In the genomic region with DNA sequence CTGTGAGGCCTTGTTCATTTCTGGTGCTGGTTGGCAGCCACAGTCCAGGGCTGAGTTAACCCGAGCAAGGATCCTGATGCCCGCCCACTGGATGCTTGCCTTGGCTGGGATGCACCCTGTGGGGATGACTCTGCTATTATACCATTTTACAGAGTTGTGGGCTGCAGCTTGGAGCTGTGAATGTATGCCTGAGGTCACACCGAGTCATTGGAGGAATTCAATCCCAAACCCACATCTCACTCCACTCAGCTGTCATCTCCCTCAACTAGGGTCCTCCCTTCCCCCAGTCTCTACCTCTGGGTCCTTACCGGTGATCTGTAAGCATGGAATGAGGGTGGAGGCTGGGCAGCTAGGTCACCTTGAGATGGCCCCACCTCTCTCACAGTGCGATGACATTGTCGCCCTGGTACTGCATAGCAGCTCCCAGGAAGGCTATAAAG, we compare ENCODE assay signal across 10 cellular contexts. TPM values are rescaled to one million over a fixed set of nuclear protein-coding genes. Genes with fewer than 3 reads are reported as not detected.
A peak's percentile ranks its signal among the peaks of the same experiment; 100 is the strongest.
DNase-seq lines count a peak whose midpoint lies in the region; ATAC-seq and TF ChIP-seq lines count a peak whose summit lies in the region.
"Had no signal": no experiment of that assay in that cellular context is flagged by ENCODE, and none has a peak within 500 bp of the region (broad histone marks: within the 10 kb centered on the region; RNA-seq: fewer than 3 reads in every experiment).

No MANE protein-coding gene starts in this region.

- no peaks in the 10 kb centered on the region for H3K9me3 Mint-ChIP-seq in activated naive CD4-positive, alpha-beta T cell treated with anti-CD3 and anti-CD28 coated beads for 36 hours
- no peaks in the 10 kb centered on the region for H3K9me3 Mint-ChIP-seq in activated T-helper 17 cell treated with anti-CD3 and anti-CD28 coated beads, Interleukin-2, amount 50 U/mL, for 72 hours
- no peaks in the 10 kb centered on the region for H3K9me3 Mint-ChIP-seq in type B pancreatic cell
- no peaks in the 10 kb centered on the region for H3K9me3 Mint-ChIP-seq in WTC11

- peaks cover 0 to 55% (median 7%) of the 10 kb centered on the region in 9 donors for H3K36me3 ChIP-seq in heart right ventricle

- no peaks in the 10 kb centered on the region for H3K9me3 ChIP-seq in heart right ventricle
- H3K9me3 ChIP-seq: right lobe of liver had no signal

- intact Hi-C loops in activated naive CD4-positive, alpha-beta T cell treated with anti-CD3 and anti-CD28 coated beads for 36 hours (cut with micrococcal nuclease), result no loop called here
- intact Hi-C loops in heart right ventricle (cut with DNase I), result no loop called here

- peaks cover 21 to 70% (median 52%) of the 10 kb centered on the region in 9 donors for H3K4me1 ChIP-seq in heart right ventricle
- H3K4me1 ChIP-seq: right lobe of liver had no signal

- no peaks in the 10 kb centered on the region for H3K27me3 ChIP-seq in heart right ventricle
- H3K27me3 ChIP-seq: right lobe of liver had no signal

- peak overlapping the region in 9 of 10 donors; percentile 12 to 76 (median 68) for H3K27ac ChIP-seq in heart right ventricle
- H3K27ac ChIP-seq: right lobe of liver had no signal

- H3K4me3 Mint-ChIP-seq in activated naive CD4-positive, alpha-beta T cell treated with anti-CD3 and anti-CD28 coated beads for 36 hours, result no peak overlapping the region
- H3K4me3 Mint-ChIP-seq in activated T-helper 17 cell treated with anti-CD3 and anti-CD28 coated beads, Interleukin-2, amount 50 U/mL, for 72 hours, result no peak overlapping the region
- H3K4me3 Mint-ChIP-seq in type B pancreatic cell (no peak overlapping the region), WTC11 (no peak overlapping the region)

- H3K27ac Mint-ChIP-seq in activated naive CD4-positive, alpha-beta T cell treated with anti-CD3 and anti-CD28 coated beads for 36 hours, result peak overlapping the region; percentile 32
- H3K27ac Mint-ChIP-seq in activated T-helper 17 cell treated with anti-CD3 and anti-CD28 coated beads, Interleukin-2, amount 50 U/mL, for 72 hours, result peak overlapping the region; percentile 51
- H3K27ac Mint-ChIP-seq in type B pancreatic cell (peak overlapping the region; percentile 66), WTC11 (no peak overlapping the region)

- POLR2A ChIA-PET in WTC11 (lab: Charles Lee), result interaction anchor here (0.5 kb wide), 1 partner anchor 209 kb away, joined by 5 read pairs; no protein-coding TSS in a partner anchor

- peaks cover 19% of the 10 kb centered on the region for H3K36me3 Mint-ChIP-seq in activated naive CD4-positive, alpha-beta T cell treated with anti-CD3 and anti-CD28 coated beads for 36 hours (ENCODE audit: low read depth)
- H3K36me3 Mint-ChIP-seq in activated T-helper 17 cell treated with anti-CD3 and anti-CD28 coated beads, Interleukin-2, amount 50 U/mL, for 72 hours (ENCODE audit: low read depth), result peaks cover 90% of the 10 kb centered on the region
- H3K36me3 Mint-ChIP-seq in type B pancreatic cell, result peaks cover 6% of the 10 kb centered on the region
- peaks cover 11% of the 10 kb centered on the region for H3K36me3 Mint-ChIP-seq in WTC11

- CTCF ChIA-PET in activated naive CD4-positive, alpha-beta T cell treated with anti-CD3 and anti-CD28 coated beads for 36 hours (lab: Charles Lee), result interaction anchor here (1.1 to 1.3 kb wide), 3 partner anchors 13 to 23 kb away, joined by 3 to 6 read pairs (median 4); partner anchors contain the start of gene MAPKAPK3
- CTCF ChIA-PET in WTC11 (lab: Charles Lee), result interaction anchor here (1.1 to 3.5 kb wide), 2 partner anchors 13 to 23 kb away, joined by 3 to 16 read pairs; partner anchors contain the start of gene MAPKAPK3

- no peak overlapping the region for H3K4me3 ChIP-seq in heart right ventricle
- H3K4me3 ChIP-seq: right lobe of liver had no signal

- peaks cover 42% of the 10 kb centered on the region for H3K4me1 Mint-ChIP-seq in activated naive CD4-positive, alpha-beta T cell treated with anti-CD3 and anti-CD28 coated beads for 36 hours (ENCODE audit: low read depth)
- H3K4me1 Mint-ChIP-seq in activated T-helper 17 cell treated with anti-CD3 and anti-CD28 coated beads, Interleukin-2, amount 50 U/mL, for 72 hours, result peaks cover 29% of the 10 kb centered on the region
- H3K4me1 Mint-ChIP-seq in type B pancreatic cell (ENCODE audit: unreplicated experiment), result peaks cover 19% of the 10 kb centered on the region
- peaks cover 38% of the 10 kb centered on the region for H3K4me1 Mint-ChIP-seq in WTC11

- TF ChIP-seq CTCF in heart right ventricle (IDR thresholded peaks at IDR 0.05), result no peak
- TF ChIP-seq CTCF in type B pancreatic cell (conservative IDR thresholded peaks at IDR 0.05), result no peak
- TF ChIP-seq CTCF in WTC11 (IDR thresholded peaks at IDR 0.05), result no peak

- no peak for DNase-seq in activated naive CD4-positive, alpha-beta T cell treated with anti-CD3 and anti-CD28 coated beads for 36 hours
- DNase-seq in activated naive CD4-positive, alpha-beta T cell (lab: John Stamatoyannopoulos, UW), result no peak
- no peak for DNase-seq in heart right ventricle
- DNase-seq in type B pancreatic cell (ENCODE audit: extremely low spot score, unreplicated experiment), result no peak
- DNase-seq in WTC11 (ENCODE audit: low spot score), result no peak
- DNase-seq: activated CD8-positive, alpha-beta memory T cell treated with anti-CD3 and anti-CD28 coated beads, Interleukin-2, amount 50 U/mL, for 4 hours; right lobe of liver had no signal

- 41 to 68% methylated on average over 6 of the region's 6 CpGs for WGBS in heart right ventricle, 2 donors

- peak; percentile 28 for ATAC-seq in activated T-helper 17 cell treated with anti-CD3 and anti-CD28 coated beads, Interleukin-2, amount 50 U/mL, for 72 hours (replicated peaks)
- peak in 7 of 8 donors; percentile 18 to 53 (median 50) for ATAC-seq in heart right ventricle
- ATAC-seq in GM21367 (IDR thresholded peaks at IDR 0.05; ENCODE audit: unreplicated experiment), result no peak
- no peak for ATAC-seq in GM21723 (IDR thresholded peaks at IDR 0.05; ENCODE audit: unreplicated experiment)
- ATAC-seq in WTC11, result no peak
- ATAC-seq: right lobe of liver had no signal

- H3K27me3 Mint-ChIP-seq in activated naive CD4-positive, alpha-beta T cell treated with anti-CD3 and anti-CD28 coated beads for 36 hours (ENCODE audit: low read depth), result no peaks in the 10 kb centered on the region
- no peaks in the 10 kb centered on the region for H3K27me3 Mint-ChIP-seq in activated T-helper 17 cell treated with anti-CD3 and anti-CD28 coated beads, Interleukin-2, amount 50 U/mL, for 72 hours
- H3K27me3 Mint-ChIP-seq in type B pancreatic cell, result no peaks in the 10 kb centered on the region
- H3K27me3 Mint-ChIP-seq in WTC11 (ENCODE audit: low read depth), result no peaks in the 10 kb centered on the region

TF ChIP-seq in WTC11, 78 proteins besides CTCF, POLR2A, EP300 and RAD21 (continues in another document):
- TF ChIP-seq ETV6 (CRISPR knock-in tag; IDR thresholded peaks at IDR 0.05) (no peak), TEAD4 (CRISPR knock-in tag; IDR thresholded peaks at IDR 0.05) (no peak)
- TF ChIP-seq, protein P1, sequence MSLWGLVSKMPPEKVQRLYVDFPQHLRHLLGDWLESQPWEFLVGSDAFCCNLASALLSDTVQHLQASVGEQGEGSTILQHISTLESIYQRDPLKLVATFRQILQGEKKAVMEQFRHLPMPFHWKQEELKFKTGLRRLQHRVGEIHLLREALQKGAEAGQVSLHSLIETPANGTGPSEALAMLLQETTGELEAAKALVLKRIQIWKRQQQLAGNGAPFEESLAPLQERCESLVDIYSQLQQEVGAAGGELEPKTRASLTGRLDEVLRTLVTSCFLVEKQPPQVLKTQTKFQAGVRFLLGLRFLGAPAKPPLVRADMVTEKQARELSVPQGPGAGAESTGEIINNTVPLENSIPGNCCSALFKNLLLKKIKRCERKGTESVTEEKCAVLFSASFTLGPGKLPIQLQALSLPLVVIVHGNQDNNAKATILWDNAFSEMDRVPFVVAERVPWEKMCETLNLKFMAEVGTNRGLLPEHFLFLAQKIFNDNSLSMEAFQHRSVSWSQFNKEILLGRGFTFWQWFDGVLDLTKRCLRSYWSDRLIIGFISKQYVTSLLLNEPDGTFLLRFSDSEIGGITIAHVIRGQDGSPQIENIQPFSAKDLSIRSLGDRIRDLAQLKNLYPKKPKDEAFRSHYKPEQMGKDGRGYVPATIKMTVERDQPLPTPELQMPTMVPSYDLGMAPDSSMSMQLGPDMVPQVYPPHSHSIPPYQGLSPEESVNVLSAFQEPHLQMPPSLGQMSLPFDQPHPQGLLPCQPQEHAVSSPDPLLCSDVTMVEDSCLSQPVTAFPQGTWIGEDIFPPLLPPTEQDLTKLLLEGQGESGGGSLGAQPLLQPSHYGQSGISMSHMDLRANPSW (CRISPR knock-in tag; conservative IDR thresholded peaks at IDR 0.05; ENCODE audit: low read depth), result no peak

RNA-seq across cellular contexts. Expression of gene MAPKAPK3, which starts 22.1 kb away (rescaled TPM):
- total RNA-seq in activated naive CD4-positive, alpha-beta T cell treated with anti-CD3 and anti-CD28 coated beads for 36 hours, result 100 to 1,000 TPM; 105 to 106 TPM
- total RNA-seq in activated T-helper 17 cell treated with anti-CD3 and anti-CD28 coated beads, Interleukin-2, amount 50 U/mL, for 72 hours, result 100 to 1,000 TPM in 1 of 2 donors, 10 to 100 TPM in 1; 99.8 to 131 TPM
- total RNA-seq in heart right ventricle, result 100 to 1,000 TPM; 278 to 496 (median 334) TPM
- polyA plus RNA-seq in heart right ventricle, result 100 to 1,000 TPM; 134 to 225 TPM
- 40.3 and 47.0 TPM in 2 replicates for total RNA-seq in type B pancreatic cell (ENCODE audit: low replicate concordance)
- 52.7 to 60.2 TPM (median 54.4 TPM) in 3 replicates for total RNA-seq in WTC11 (2021)

RNA-seq across cellular contexts. Expression of gene CISH, which starts 27.5 kb away (rescaled TPM):
- 100 to 1,000 TPM; 136 to 138 TPM for total RNA-seq in activated naive CD4-positive, alpha-beta T cell treated with anti-CD3 and anti-CD28 coated beads for 36 hours
- 100 to 1,000 TPM; 204 to 327 TPM for total RNA-seq in activated T-helper 17 cell treated with anti-CD3 and anti-CD28 coated beads, Interleukin-2, amount 50 U/mL, for 72 hours
- total RNA-seq in heart right ventricle, result 100 to 1,000 TPM in 1 of 10 donors, 10 to 100 TPM in 6, 1 to 10 TPM in 3; 5.4 to 131 (median 24.0) TPM
- polyA plus RNA-seq in heart right ventricle, result 10 to 100 TPM in 1 of 2 donors, 1 to 10 TPM in 1; 8.9 to 21.1 TPM
- 4.1 and 7.0 TPM in 2 replicates for total RNA-seq in type B pancreatic cell (ENCODE audit: low replicate concordance)
- total RNA-seq in WTC11 (2021), result 1.8 to 2.4 TPM (median 1.9 TPM) in 3 replicates

RNA-seq across cellular contexts. Expression of gene DOCK3, which starts 35.7 kb away (rescaled TPM):
- 1 to 10 TPM; 1.6 to 1.7 TPM for total RNA-seq in activated naive CD4-positive, alpha-beta T cell treated with anti-CD3 and anti-CD28 coated beads for 36 hours
- 1 to 10 TPM; 3.8 to 7.8 TPM for total RNA-seq in activated T-helper 17 cell treated with anti-CD3 and anti-CD28 coated beads, Interleukin-2, amount 50 U/mL, for 72 hours
- total RNA-seq in heart right ventricle (1 to 10 TPM; 4.3 to 6.6 (median 4.7) TPM), type B pancreatic cell (ENCODE audit: low replicate concordance) (5.9 and 15.4 TPM in 2 replicates), WTC11 (2021) (5.2 to 5.6 TPM (median 5.5 TPM) in 3 replicates)
- polyA plus RNA-seq in heart right ventricle, result 1 to 10 TPM; 1.2 to 5.0 TPM

Comparison
In these comparisons a context has a peak if more than half of its experiments do, and no peak if none do; other contexts are left out.
1. ATAC-seq: peak in activated T-helper 17 cell treated with anti-CD3 and anti-CD28 coated beads, Interleukin-2, amount 50 U/mL, for 72 hours (single experiment) and heart right ventricle (7 of 8); none in GM21367 (single experiment), GM21723 (single experiment) and WTC11 (single experiment).